Comparison of ENCODE assay signal across 21 cellular contexts in genomic region chr4:2721586-2721985, GRCh38. TPM values are rescaled to one million over a fixed set of nuclear protein-coding genes. Genes with fewer than 3 reads are reported as not detected.
A peak's percentile ranks its signal among the peaks of the same experiment; 100 is the strongest.
DNase-seq lines count a peak whose midpoint lies in the region; ATAC-seq, FAIRE-seq and TF ChIP-seq lines count a peak whose summit lies in the region.
"Had no signal": no experiment of that assay in that cellular context is flagged by ENCODE, and none has a peak within 500 bp of the region (broad histone marks: within the 10 kb centered on the region; RNA-seq: fewer than 3 reads in every experiment).

No MANE protein-coding gene starts in this region.

- H3K4me2 ChIP-seq in K562 (ENCODE audit: insufficient read depth, low read length), result no peak overlapping the region

- BruUV-seq in K562 (replicated peaks; lab: Mats Ljungman, UMichigan), result no TSS peak

- H3K4me3 ChIP-seq in K562 (no peak overlapping the region), sigmoid colon (no peak overlapping the region)
- H3K4me3 ChIP-seq: GM23248 had no signal

- TF ChIP-seq EP300 in K562 (IDR thresholded peaks at IDR 0.05; ENCODE audit: low read length) (no peak), sigmoid colon (IDR thresholded peaks at IDR 0.05) (no peak)

- H3K27me3 Mint-ChIP-seq in activated CD4-positive, alpha-beta T cell treated with anti-CD3 and anti-CD28 coated beads, Interleukin-2, amount 10 ng/mL, durations not matched to agents 24 days and 14 days, result no peaks in the 10 kb centered on the region
- H3K27me3 Mint-ChIP-seq in T-helper 2 cell treated with Interferon-gamma antibody and Interleukin-4, amounts not matched to agents 5 μg/mL and 100 μg/mL, for 36 hours (ENCODE audit: low read depth), result no peaks in the 10 kb centered on the region
- H3K27me3 Mint-ChIP-seq: B cell, IgD-negative memory B cell had no signal

- TF ChIP-seq RAD21 in K562 (CRISPR knock-in tag; conservative IDR thresholded peaks at IDR 0.05 in 1 of 2, IDR thresholded peaks at IDR 0.05 in 1 of 2), result no peak

- peaks cover 57% of the 10 kb centered on the region; the same call in 2 of the 3 replicates for H3K36me3 ChIP-seq in K562 (ENCODE audit: control insufficient read depth, insufficient read depth, low read length)
- peaks cover 0 to 82% (median 31%) of the 10 kb centered on the region in 4 donors for H3K36me3 ChIP-seq in sigmoid colon

- no peaks in the 10 kb centered on the region for H3K27me3 ChIP-seq in K562 (ENCODE audit: control insufficient read depth in 2 of 2, insufficient read depth in 2 of 2, low read length in 2 of 2)
- no peaks in the 10 kb centered on the region for H3K27me3 ChIP-seq in sigmoid colon

- H2AFZ ChIP-seq in K562 (ENCODE audit: low read depth, low read length), result no peak overlapping the region
- H2AFZ ChIP-seq: GM23248 had no signal

- H4K20me1 ChIP-seq in K562 (replicated peaks; ENCODE audit: control insufficient read depth, insufficient read depth, low read length), result no peaks in the 10 kb centered on the region

- TF ChIP-seq POLR2A in K562 (conservative IDR thresholded peaks at IDR 0.05), result no peak
- no peak for TF ChIP-seq POLR2A in sigmoid colon (IDR thresholded peaks at IDR 0.05)

- peaks cover 34% of the 10 kb centered on the region for H3K36me3 Mint-ChIP-seq in activated CD4-positive, alpha-beta T cell treated with anti-CD3 and anti-CD28 coated beads, Interleukin-2, amount 10 ng/mL, durations not matched to agents 24 days and 14 days (ENCODE audit: low read depth)
- peaks cover 21% of the 10 kb centered on the region for H3K36me3 Mint-ChIP-seq in T-helper 2 cell treated with Interferon-gamma antibody and Interleukin-4, amounts not matched to agents 5 μg/mL and 100 μg/mL, for 36 hours (ENCODE audit: low read depth)

- FAIRE-seq in K562 (lab: Jason Lieb, UNC), result no peak

- in situ Hi-C loops in K562 (cut with MboI), result no loop called here

- H3K4me1 ChIP-seq in K562 (replicated peaks in 1 of 2; ENCODE audit: control insufficient read depth in 2 of 2, insufficient read depth in 2 of 2, low read length in 2 of 2), result no peaks in the 10 kb centered on the region
- H3K4me1 ChIP-seq in sigmoid colon, result no peaks in the 10 kb centered on the region

- POLR2A ChIA-PET in K562 (lab: Yijun Ruan, JAX), result interaction anchor here (0.6 kb wide), 1 partner anchor 164 kb away, joined by 3 read pairs; no protein-coding TSS in a partner anchor

- no peak for DNase-seq in activated CD4-positive, alpha-beta T cell treated with anti-CD3 and anti-CD28 coated beads, Interleukin-2, amount 10 ng/mL, durations not matched to agents 24 days and 14 days
- no peak for DNase-seq in activated CD4-positive, alpha-beta T cell treated with anti-CD3 and anti-CD28 coated beads for 1 hour
- DNase-seq in LHCN-M2 (ENCODE audit: low read depth) (peak; percentile 27), K562 (ENCODE audit: extremely low read depth in 1 of 4, low spot score in 3 of 4) (no peak), sigmoid colon (peak; percentile 40), nucleus accumbens (lab: John Stamatoyannopoulos, UW) (no peak)
- DNase-seq in T-helper 2 cell treated with Interferon-gamma antibody and Interleukin-4, amounts not matched to agents 5 μg/mL and 100 μg/mL, for 36 hours (ENCODE audit: low spot score), result no peak
- DNase-seq: GF-D8, GM23248, HCEC 1CT, Kasumi-1, MM.1S, NCI-H1092, NCI-H1436 treated with DMSO at 0.1 percent for 48 hours, NCI-H2081, NCI-H510A, NCI-H748 treated with DMSO at 0.1 percent for 48 hours, RPMI8226 had no signal

- no peak overlapping the region for H3K4me3 Mint-ChIP-seq in activated CD4-positive, alpha-beta T cell treated with anti-CD3 and anti-CD28 coated beads, Interleukin-2, amount 10 ng/mL, durations not matched to agents 24 days and 14 days
- no peak overlapping the region for H3K4me3 Mint-ChIP-seq in T-helper 2 cell treated with Interferon-gamma antibody and Interleukin-4, amounts not matched to agents 5 μg/mL and 100 μg/mL, for 36 hours
- H3K4me3 Mint-ChIP-seq: B cell, IgD-negative memory B cell had no signal

- no peaks in the 10 kb centered on the region for H3K79me2 ChIP-seq in K562 (ENCODE audit: control insufficient read depth, insufficient read depth, low read length)

- H3K9me3 ChIP-seq in K562 (replicated peaks; ENCODE audit: control insufficient read depth, insufficient read depth, low read depth, low read length) (no peaks in the 10 kb centered on the region), sigmoid colon (no peaks in the 10 kb centered on the region)

- intact Hi-C loops in activated CD4-positive, alpha-beta T cell treated with anti-CD3 and anti-CD28 coated beads, Interleukin-2, amount 10 ng/mL, durations not matched to agents 24 days and 14 days (cut with micrococcal nuclease), result no loop called here
- intact Hi-C loops in K562 (cut with micrococcal nuclease), result no loop called here
- intact Hi-C loops in sigmoid colon (cut with DNase I), result no loop called here

- H3K9me1 ChIP-seq in K562 (ENCODE audit: control insufficient read depth, insufficient read depth, low read length), result no peaks in the 10 kb centered on the region

- peak overlapping the region; percentile 25 for H3K27ac Mint-ChIP-seq in activated CD4-positive, alpha-beta T cell treated with anti-CD3 and anti-CD28 coated beads, Interleukin-2, amount 10 ng/mL, durations not matched to agents 24 days and 14 days
- no peak overlapping the region for H3K27ac Mint-ChIP-seq in T-helper 2 cell treated with Interferon-gamma antibody and Interleukin-4, amounts not matched to agents 5 μg/mL and 100 μg/mL, for 36 hours
- H3K27ac Mint-ChIP-seq: B cell had no signal

- H3K27ac ChIP-seq in K562 (ENCODE audit: extremely low read depth, low read depth, low read length) (no peak overlapping the region), sigmoid colon (no peak overlapping the region)
- H3K27ac ChIP-seq: GM23248 had no signal

- H3K9me3 Mint-ChIP-seq in activated CD4-positive, alpha-beta T cell treated with anti-CD3 and anti-CD28 coated beads, Interleukin-2, amount 10 ng/mL, durations not matched to agents 24 days and 14 days, result no peaks in the 10 kb centered on the region
- no peaks in the 10 kb centered on the region for H3K9me3 Mint-ChIP-seq in T-helper 2 cell treated with Interferon-gamma antibody and Interleukin-4, amounts not matched to agents 5 μg/mL and 100 μg/mL, for 36 hours
- H3K9me3 Mint-ChIP-seq: IgD-negative memory B cell had no signal

- H3K9ac ChIP-seq in K562 (ENCODE audit: insufficient read depth in 1 of 2, low read depth in 2 of 2, low read length in 2 of 2), result no peak overlapping the region
- H3K9ac ChIP-seq: GM23248 had no signal

- peak; percentile 45; the same call in 2 of the 3 replicates for ATAC-seq in K562
- ATAC-seq in GM19467 (IDR thresholded peaks at IDR 0.05; ENCODE audit: unreplicated experiment), result no peak

- CTCF ChIA-PET in K562 (lab: Yijun Ruan, JAX; ENCODE audit: low intra/inter-chr PET ratio), result no interaction called here

- H3K4me1 Mint-ChIP-seq in activated CD4-positive, alpha-beta T cell treated with anti-CD3 and anti-CD28 coated beads, Interleukin-2, amount 10 ng/mL, durations not matched to agents 24 days and 14 days, result peaks cover 10% of the 10 kb centered on the region
- H3K4me1 Mint-ChIP-seq in T-helper 2 cell treated with Interferon-gamma antibody and Interleukin-4, amounts not matched to agents 5 μg/mL and 100 μg/mL, for 36 hours (ENCODE audit: low read depth), result peaks cover 2% of the 10 kb centered on the region

- 85% methylated on average over 9 of the region's 11 CpGs for WGBS in K562 (ENCODE audit: insufficient coverage, low coverage, missing lambda C conversion rate)
- 87% methylated on average over 11 of the region's 11 CpGs for WGBS in sigmoid colon, 2 donors

- TF ChIP-seq CTCF in K562 (IDR thresholded peaks at IDR 0.05 in 2 of 3, conservative IDR thresholded peaks at IDR 0.05 in 1 of 3; ENCODE audit: insufficient read depth in 2 of 3, low read depth in 1 of 3, low read length in 3 of 3) (no peak), sigmoid colon (IDR thresholded peaks at IDR 0.05) (no peak)

TF ChIP-seq in K562, 482 proteins besides CTCF, POLR2A, EP300 and RAD21 (continues in another document):
- TF ChIP-seq BRF1 (IDR thresholded peaks at IDR 0.05; ENCODE audit: borderline replicate concordance, extremely low read depth, insufficient read length) (no peak), SRSF7 (optimal IDR thresholded peaks at IDR 0.05; ENCODE audit: low read depth, low read length) (no peak), TAF15 (IDR thresholded peaks at IDR 0.05; ENCODE audit: low read depth, low read length) (no peak), CBFA2T3 (IDR thresholded peaks at IDR 0.05) (no peak), XRCC3 (IDR thresholded peaks at IDR 0.05) (no peak), KHSRP (IDR thresholded peaks at IDR 0.05) (no peak), HMG20B (CRISPR knock-in tag; IDR thresholded peaks at IDR 0.05) (no peak)

RNA-seq across cellular contexts. Expression of gene TNIP2, which starts 34.5 kb away (rescaled TPM):
- total RNA-seq in activated CD4-positive, alpha-beta T cell treated with anti-CD3 and anti-CD28 coated beads, Interleukin-2, amount 10 ng/mL, durations not matched to agents 24 days and 14 days, result 98.7 and 99.6 TPM in 2 replicates
- 52.5 and 52.9 TPM in 2 replicates for total RNA-seq in LHCN-M2 (2014; rRNA removed)
- 27.9 TPM for polyA plus RNA-seq in LHCN-M2 (2012)
- total RNA-seq in K562 (2011; cell fraction: chromatin; rRNA removed; ENCODE audit: low replicate concordance), result 24.5 and 78.1 TPM in 2 replicates
- 49.7 and 54.7 TPM in 2 replicates for total RNA-seq in K562 (2011; cell fraction: nucleolus; rRNA removed)
- total RNA-seq in K562 (2011; cell fraction: nucleoplasm; rRNA removed), result 30.4 and 33.4 TPM in 2 replicates
- 42.6 and 46.7 TPM in 2 replicates for total RNA-seq in K562 (2014; rRNA removed)
- 11.6 and 13.1 TPM in 2 replicates for total RNA-seq in K562 (2014; rRNA removed; fragmentation: Illumina TruSeq; extraction: Trizol)
- 19.5 and 21.9 TPM in 2 replicates for total RNA-seq in K562 (2015; rRNA removed; fragmentation: Illumina TruSeq; extraction: Trizol)
- 32.2 and 35.8 TPM in 2 replicates for total RNA-seq in K562 (2021)
- polyA plus RNA-seq in K562 (2011; rRNA removed), result 17.5 and 21.8 TPM in 2 replicates
- 16.5 and 28.2 TPM in 2 replicates for polyA plus RNA-seq in K562 (2011; cell fraction: cytosol; rRNA removed)
- polyA plus RNA-seq in K562 (2011; cell fraction: nucleus; rRNA removed), result 49.0 and 90.0 TPM in 2 replicates
- polyA plus RNA-seq in K562 (2012), result 30.8 and 32.9 TPM in 2 replicates
- polyA plus RNA-seq in K562 (2014; fragmentation: Illumina TruSeq; extraction: Trizol), result 12.1 and 18.3 TPM in 2 replicates
- 1 to 10 TPM in 1 of 2 experiments, under 1 TPM in 1; 0.61 to 1.1 TPM for polyA plus RNA-seq in K562 (2014; fragmentation: Nextera tagmentation; extraction: Ambion mirVana)
- 38.1 and 38.2 TPM in 2 replicates for polyA plus RNA-seq in K562 (2014; rRNA removed)
- polyA minus RNA-seq in K562 (2011; rRNA and poly(A)+ RNA removed), result 10.0 and 16.8 TPM in 2 replicates
- polyA minus RNA-seq in K562 (2011; cell fraction: cytosol; rRNA and poly(A)+ RNA removed), result 13.7 and 14.7 TPM in 2 replicates
- polyA minus RNA-seq in K562 (2011; cell fraction: nucleus; rRNA and poly(A)+ RNA removed), result 16.4 and 17.5 TPM in 2 replicates
- total RNA-seq in sigmoid colon, result 10 to 100 TPM; 56.3 to 68.8 (median 66.9) TPM
- 10 to 100 TPM; 51.7 to 65.0 (median 51.8) TPM for polyA plus RNA-seq in sigmoid colon

Comparison
In these comparisons a context has a peak if more than half of its experiments do, and no peak if none do; other contexts are left out.
1. DNase-seq: peak in LHCN-M2 (single experiment) and sigmoid colon (single experiment); none in activated CD4-positive, alpha-beta T cell treated with anti-CD3 and anti-CD28 coated beads, Interleukin-2, amount 10 ng/mL, durations not matched to agents 24 days and 14 days (single experiment), activated CD4-positive, alpha-beta T cell treated with anti-CD3 and anti-CD28 coated beads for 1 hour (single experiment), K562 (0 of 4), T-helper 2 cell treated with Interferon-gamma antibody and Interleukin-4, amounts not matched to agents 5 μg/mL and 100 μg/mL, for 36 hours (single experiment) and nucleus accumbens (0 of 56).